Comparison of ENCODE assay signal across 21 cellular contexts in genomic region chr2:110688594-110689091, GRCh38. TPM values are rescaled to one million over a fixed set of nuclear protein-coding genes. Genes with fewer than 3 reads are reported as not detected.
DNase-seq lines count a peak whose midpoint lies in the region; TF ChIP-seq lines count a peak whose summit lies in the region.
"Had no signal": no experiment of that assay in that cellular context is flagged by ENCODE, and none has a peak within 500 bp of the region (broad histone marks: within the 10 kb centered on the region; RNA-seq: fewer than 3 reads in every experiment).

No MANE protein-coding gene starts in this region.

- H3K9me3 ChIP-seq in HUES64 (ENCODE audit: insufficient read depth, low read depth, low read length) (peaks cover 18% of the 10 kb centered on the region; the same call in 1 of the 2 replicates), stomach (peaks cover 0 to 11% (median 8%) of the 10 kb centered on the region in 4 donors)
- H3K9me3 ChIP-seq: upper lobe of right lung had no signal

- no peak for TF ChIP-seq CTCF in stomach (IDR thresholded peaks at IDR 0.05)

- H3K9ac ChIP-seq in HUES64 (ENCODE audit: low read depth, low read length): peak overlapping the region; percentile 61

- in situ Hi-C loops in Caki2 (cut with HindIII; ENCODE audit: low pct_unique_long_range_greater_than_20kb, low sequenced_read_pairs): no loop called here

- peaks cover 6% of the 10 kb centered on the region; the same call in 1 of the 2 replicates for H3K27me3 ChIP-seq in HUES64 (ENCODE audit: insufficient read depth, low read length)
- peaks cover 0 to 5% (median 0%) of the 10 kb centered on the region in 3 donors for H3K27me3 ChIP-seq in stomach
- H3K27me3 ChIP-seq: upper lobe of right lung had no signal

- DNase-seq in Caki2 (ENCODE audit: low read depth): peak; percentile 61
- peak; percentile 9 for DNase-seq in dermis blood vessel endothelial cell
- peak; percentile 56 for DNase-seq in iPS-NIHi7 (ENCODE audit: extremely low spot score)
- DNase-seq in SIG-M5 treated with dmso at 0.1 percent for 504 hours (lab: John Stamatoyannopoulos, UW; ENCODE audit: unreplicated experiment): no peak
- DNase-seq in stomach: no peak
- no peak for DNase-seq in NCI-H446 treated with DMSO at 0.1 percent for 48 hours (lab: John Stamatoyannopoulos, UW)
- DNase-seq in DMS79 treated with DMSO at 0.1 percent for 48 hours (lab: John Stamatoyannopoulos, UW): no peak
- DNase-seq: activated CD4-positive, alpha-beta T cell treated with anti-CD3 and anti-CD28 coated beads for 4 hours; activated gamma-delta T cell; CD4-positive, alpha-beta T cell; hippocampal formation; left ventricle myocardium superior; MM.1S; NCI-H1694 treated with DMSO at 0.1 percent for 48 hours; NCI-H226; stimulated activated CD4-positive, alpha-beta T cell treated with anti-CD3 and anti-CD28 coated beads, Interleukin-1b, Interleukin-23, amount 100 ng/mL, for 48 hours; stimulated activated naive CD8-positive, alpha-beta T cell treated with anti-CD3 and anti-CD28 coated beads, Interleukin-15, Interleukin-2, amounts not matched to agents 100 U/mL and 50 U/mL, for 24 hours; upper lobe of right lung had no signal

- WGBS in HUES64: 0% methylated on average over 5 of the region's 5 CpGs
- WGBS in stomach, 5 donors: 35 to 44% (median 41%) methylated on average over 5 of the region's 5 CpGs

- H3K36me3 ChIP-seq in HUES64 (ENCODE audit: insufficient read depth, low read length): no peaks in the 10 kb centered on the region
- H3K36me3 ChIP-seq in stomach: no peaks in the 10 kb centered on the region
- H3K36me3 ChIP-seq: upper lobe of right lung had no signal

- no peak for TF ChIP-seq EP300 in stomach (IDR thresholded peaks at IDR 0.05)

- TF ChIP-seq POLR2A in stomach (IDR thresholded peaks at IDR 0.05): no peak

- H3K27ac ChIP-seq in HUES64 (ENCODE audit: low read depth, low read length): peak overlapping the region; percentile 98
- no peak overlapping the region for H3K27ac ChIP-seq in stomach
- H3K27ac ChIP-seq: upper lobe of right lung had no signal

- H3K4me1 ChIP-seq in HUES64 (ENCODE audit: insufficient read depth, low read length): peaks cover 35% of the 10 kb centered on the region
- H3K4me1 ChIP-seq in stomach: no peaks in the 10 kb centered on the region
- H3K4me1 ChIP-seq: upper lobe of right lung had no signal

- intact Hi-C loops in stomach (cut with DNase I; ENCODE audit: low total_unique reads): no loop called here

- H3K4me3 ChIP-seq in HUES64 (ENCODE audit: low read length) (peak overlapping the region; percentile 47), stomach (no peak overlapping the region)
- H3K4me3 ChIP-seq: upper lobe of right lung had no signal

RNA-seq across cellular contexts. Expression of gene BUB1, which starts 10.8 kb away (rescaled TPM):
- total RNA-seq in Caki2 (2014; rRNA removed; shearing (Covaris generic); ENCODE audit: low replicate concordance): 76.6 and 93.2 TPM in 2 replicates
- 93.6 TPM for polyA plus RNA-seq in HUES64 (2013, experiment 1 of 2)
- polyA plus RNA-seq in HUES64 (2013, experiment 2 of 2): 107 TPM
- 14.5 and 62.7 TPM in 2 replicates for total RNA-seq in dermis blood vessel endothelial cell
- total RNA-seq in stomach: 10 to 100 TPM in 1 of 5 donors, 1 to 10 TPM in 2, under 1 TPM in 2; 0.29 to 11.1 (median 9.0) TPM
- polyA plus RNA-seq in stomach: 1 to 10 TPM in 2 of 3 donors, under 1 TPM in 1; 0.61 to 3.2 (median 1.7) TPM

RNA-seq across cellular contexts. Expression of gene ACOXL, which starts 43.7 kb away (rescaled TPM):
- 0.06 TPM in 1 of 2 replicates, not detected in the other for total RNA-seq in Caki2 (2014; rRNA removed; shearing (Covaris generic); ENCODE audit: low replicate concordance)
- 6.5 TPM for polyA plus RNA-seq in HUES64 (2013, experiment 1 of 2)
- 3.9 TPM for polyA plus RNA-seq in HUES64 (2013, experiment 2 of 2)
- total RNA-seq in dermis blood vessel endothelial cell: 0.05 TPM in 1 of 2 replicates, not detected in the other
- total RNA-seq in stomach: 1 to 10 TPM in 1 of 5 donors, under 1 TPM in 2, not detected in 2; 0.45 to 1.3 (median 0.58) TPM
- polyA plus RNA-seq in stomach: under 1 TPM in 2 of 3 donors, not detected in 1; 0.10 to 0.25 TPM
- total RNA-seq: CD4-positive, alpha-beta T cell; sciatic nerve had no signal
- polyA plus RNA-seq: AG04450 had no signal

Comparison
In these comparisons a context has a peak if more than half of its experiments do, and no peak if none do; other contexts are left out.
1. DNase-seq: peak in Caki2 (single experiment), dermis blood vessel endothelial cell (single experiment) and iPS-NIHi7 (single experiment); none in SIG-M5 treated with dmso at 0.1 percent for 504 hours (single experiment), stomach (single experiment), NCI-H446 treated with DMSO at 0.1 percent for 48 hours (single experiment) and DMS79 treated with DMSO at 0.1 percent for 48 hours (single experiment).